Comparison of ENCODE assay signal across 19 cellular contexts in genomic region chr14:50977863-50978520, GRCh38.
DNase-seq lines count a peak whose midpoint lies in the region; ATAC-seq lines count a peak whose summit lies in the region.
"Had no signal": no experiment of that assay in that cellular context is flagged by ENCODE, and none has a peak within 500 bp of the region (broad histone marks: within the 10 kb centered on the region; RNA-seq: fewer than 3 reads in every experiment).

No MANE protein-coding gene starts in this region.

- no peak overlapping the region for H3K4me3 Mint-ChIP-seq in memory B cell

- no peaks in the 10 kb centered on the region for H3K36me3 Mint-ChIP-seq in memory B cell

- H3K4me1 Mint-ChIP-seq in memory B cell = peaks cover 9% of the 10 kb centered on the region

- H3K27me3 Mint-ChIP-seq in memory B cell = peaks cover 6% of the 10 kb centered on the region

- H3K27ac Mint-ChIP-seq in memory B cell = no peak overlapping the region

- ATAC-seq in GM18502 (IDR thresholded peaks at IDR 0.05; ENCODE audit: poor library complexity, unreplicated experiment) = peak; percentile 68
- peak; percentile 64 for ATAC-seq in GM21447 (IDR thresholded peaks at IDR 0.05; ENCODE audit: unreplicated experiment)
- ATAC-seq in HG03571 (IDR thresholded peaks at IDR 0.05; ENCODE audit: unreplicated experiment) = peak; percentile 54
- ATAC-seq in memory B cell (ENCODE audit: low read depth) = peak; percentile 92
- ATAC-seq: K562, mucosa of descending colon had no signal

- peak in 1 of 2 donors; percentile 17 for DNase-seq in memory B cell (ENCODE audit: low spot score in 2 of 2)
- DNase-seq in globus pallidus (ENCODE audit: low spot score) = no peak
- DNase-seq in hepatic stellate cell (ENCODE audit: low spot score) = no peak
- DNase-seq in GM19240 (ENCODE audit: insufficient read length, low spot score) = no peak
- no peak for DNase-seq in stimulated activated CD4-positive, alpha-beta T cell treated with anti-CD3 and anti-CD28 coated beads, Interleukin-2, amount 100 ng/mL, for 48 hours
- DNase-seq: activated CD4-positive, alpha-beta T cell treated with anti-CD3 and anti-CD28 coated beads for 48 hours; anterior cingulate cortex; DMS153; GM23248; mucosa of descending colon; NCI-H2029; NK-92 treated with Interleukin-12 subunit alpha and Interleukin-12 subunit beta, amount 100 ng/mL, for 24 hours; stimulated activated CD4-positive, alpha-beta T cell treated with anti-CD3 and anti-CD28 coated beads, Interleukin-2, amount 100 ng/mL, for 24 hours; stimulated activated naive CD4-positive, alpha-beta T cell; T-helper 1 cell had no signal

- H3K9me3 Mint-ChIP-seq in memory B cell = no peaks in the 10 kb centered on the region
